ENCODE assay signal across 10 cellular contexts in genomic region chr6:138307816-138308727, GRCh38.
DNase-seq lines count a peak whose midpoint lies in the region; ATAC-seq, FAIRE-seq and TF ChIP-seq lines count a peak whose summit lies in the region.
"Had no signal": no experiment of that assay in that cellular context is flagged by ENCODE, and none has a peak within 500 bp of the region (broad histone marks: within the 10 kb centered on the region; RNA-seq: fewer than 3 reads in every experiment).

No MANE protein-coding gene starts in this region.

- H3K36me3 ChIP-seq in stomach (peaks cover 0 to 33% (median 10%) of the 10 kb centered on the region in 4 donors), WERI-Rb-1 (no peaks in the 10 kb centered on the region), kidney (ENCODE audit: control insufficient read depth in 1 of 2, insufficient read depth in 2 of 2, low read length in 2 of 2) (no peaks in the 10 kb centered on the region)

- TF ChIP-seq POLR2A in stomach (IDR thresholded peaks at IDR 0.05): no peak

- H3K4me1 ChIP-seq in stomach: peaks cover 10 to 32% (median 23%) of the 10 kb centered on the region in 4 donors
- H3K4me1 ChIP-seq in kidney (ENCODE audit: control insufficient read depth in 1 of 2, insufficient read depth in 1 of 2, low read depth in 1 of 2, low read length in 2 of 2): no peaks in the 10 kb centered on the region
- H3K4me1 ChIP-seq: testis had no signal

- WGBS in stomach, 5 donors: 49 to 60% (median 52%) methylated on average over 11 of the region's 11 CpGs

- intact Hi-C loops in left ventricle myocardium superior (cut with micrococcal nuclease): no loop called here
- intact Hi-C loops in stomach (cut with DNase I; ENCODE audit: low total_unique reads): no loop called here
- intact Hi-C loops in kidney (cut with DNase I): no loop called here

- no peaks in the 10 kb centered on the region for H3K27me3 ChIP-seq in stomach
- no peaks in the 10 kb centered on the region for H3K27me3 ChIP-seq in WERI-Rb-1 (ENCODE audit: insufficient read depth, low read depth, severe bottlenecking)
- H3K27me3 ChIP-seq: testis had no signal

- H3K27ac ChIP-seq in stomach (peak overlapping the region in 1 of 5 donors; percentile 16), WERI-Rb-1 (no peak overlapping the region), kidney (ENCODE audit: low read depth in 2 of 2, low read length in 2 of 2) (no peak overlapping the region)
- H3K27ac ChIP-seq: testis had no signal

- no peak overlapping the region for H3K9ac ChIP-seq in kidney (ENCODE audit: low read length in 2 of 2)

- DNase-seq in GM03348 (ENCODE audit: low spot score) (peak; percentile 41), astrocyte of the hippocampus (ENCODE audit: low read depth, low spot score) (peak; percentile 52), left ventricle myocardium superior (peak; percentile 69), stomach (peak; percentile 47), WERI-Rb-1 (no peak), kidney (no peak), HuH-7.5 (ENCODE audit: low spot score) (no peak), T-helper 9 cell (no peak)
- DNase-seq: activated naive CD4-positive, alpha-beta T cell treated with anti-CD3 and anti-CD28 coated beads for 36 hours; testis had no signal

- H3K9me3 ChIP-seq in stomach (no peaks in the 10 kb centered on the region), WERI-Rb-1 (ENCODE audit: severe bottlenecking) (no peaks in the 10 kb centered on the region), kidney (ENCODE audit: control insufficient read depth in 1 of 2, low read length in 2 of 2) (no peaks in the 10 kb centered on the region)
- H3K9me3 ChIP-seq: testis had no signal

- peak in 2 of 7 experiments; percentile 21 to 23 for TF ChIP-seq CTCF in stomach (IDR thresholded peaks at IDR 0.05)
- no peak for TF ChIP-seq CTCF in WERI-Rb-1 (IDR thresholded peaks at IDR 0.05; ENCODE audit: low read depth, low read length)
- no peak for TF ChIP-seq CTCF in kidney (IDR thresholded peaks at IDR 0.05; ENCODE audit: borderline replicate concordance, extremely low read depth, insufficient read depth)

- H3K4me3 ChIP-seq in stomach (no peak overlapping the region), WERI-Rb-1 (ENCODE audit: low read depth, low read length) (no peak overlapping the region), kidney (ENCODE audit: low read length in 2 of 2) (no peak overlapping the region)
- H3K4me3 ChIP-seq: testis had no signal

- FAIRE-seq in kidney (lab: Jason Lieb, UNC): no peak

- ATAC-seq in left ventricle myocardium superior: peak; percentile 93

- no peak for TF ChIP-seq EP300 in stomach (IDR thresholded peaks at IDR 0.05)

Comparison
In these comparisons a context has a peak if more than half of its experiments do, and no peak if none do; other contexts are left out.
1. DNase-seq: peak in GM03348 (single experiment), astrocyte of the hippocampus (single experiment), left ventricle myocardium superior (single experiment) and stomach (single experiment); none in WERI-Rb-1 (single experiment), kidney (single experiment), HuH-7.5 (single experiment) and T-helper 9 cell (single experiment).